ENCODE assay signal across 1 cellular context in the genomic region with DNA sequence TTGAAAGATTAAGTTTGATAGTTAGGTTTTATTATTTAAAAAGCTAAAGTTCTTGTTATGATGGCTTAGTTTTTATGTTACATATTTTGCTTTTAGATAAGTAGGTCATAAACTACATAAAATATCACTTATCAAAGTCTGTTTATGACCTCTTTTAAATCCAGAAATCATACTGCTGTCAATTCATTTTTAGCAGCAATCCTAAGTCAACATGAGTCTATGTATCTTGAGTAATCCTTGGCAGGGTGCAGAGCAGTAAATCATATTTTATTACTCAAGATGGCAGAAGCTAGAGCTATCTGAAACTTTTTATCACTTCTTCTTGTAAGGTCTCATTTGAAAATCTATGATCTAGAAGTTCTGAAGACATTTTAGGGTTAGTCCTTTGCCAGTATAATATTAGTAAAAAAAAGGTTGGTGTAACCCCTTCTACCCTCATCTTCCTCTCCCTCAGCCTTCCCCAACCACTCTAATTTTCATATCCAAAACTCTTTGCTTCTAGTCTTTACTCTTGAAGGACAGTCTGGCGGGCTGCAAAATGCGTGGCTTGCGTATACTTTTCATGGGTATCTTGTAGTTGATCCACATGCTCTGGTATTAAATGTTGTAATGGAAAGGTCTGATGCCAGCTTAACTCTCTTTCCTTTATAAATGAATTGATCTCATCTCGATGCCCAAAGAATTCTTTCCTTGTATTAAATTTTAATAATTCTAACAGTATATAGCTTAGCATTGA.
TF ChIP-seq lines count a peak whose summit lies in the region.

No MANE protein-coding gene starts in this region.

TF ChIP-seq in HEK293, 187 proteins besides CTCF, POLR2A, EP300 and RAD21 (continued from another document and continues in another):
- TF ChIP-seq, protein P1, sequence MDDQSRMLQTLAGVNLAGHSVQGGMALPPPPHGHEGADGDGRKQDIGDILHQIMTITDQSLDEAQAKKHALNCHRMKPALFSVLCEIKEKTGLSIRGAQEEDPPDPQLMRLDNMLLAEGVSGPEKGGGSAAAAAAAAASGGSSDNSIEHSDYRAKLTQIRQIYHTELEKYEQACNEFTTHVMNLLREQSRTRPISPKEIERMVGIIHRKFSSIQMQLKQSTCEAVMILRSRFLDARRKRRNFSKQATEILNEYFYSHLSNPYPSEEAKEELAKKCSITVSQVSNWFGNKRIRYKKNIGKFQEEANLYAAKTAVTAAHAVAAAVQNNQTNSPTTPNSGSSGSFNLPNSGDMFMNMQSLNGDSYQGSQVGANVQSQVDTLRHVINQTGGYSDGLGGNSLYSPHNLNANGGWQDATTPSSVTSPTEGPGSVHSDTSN (CRISPR knock-in tag; IDR thresholded peaks at IDR 0.05): no peak
- TF ChIP-seq SALL2 (tag by site-specific recombination; IDR thresholded peaks at IDR 0.05; ENCODE audit: borderline replicate concordance) (0 out of 2 replicates have a peak, but pooled peaks have one; percentile 60), SP3 (tag by site-specific recombination; IDR thresholded peaks at IDR 0.05) (no peak), YY2 (tag by site-specific recombination; IDR thresholded peaks at IDR 0.05) (no peak), ZNF777 (tag by site-specific recombination; IDR thresholded peaks at IDR 0.05; ENCODE audit: borderline replicate concordance) (no peak), ZNF624 (tag by site-specific recombination; IDR thresholded peaks at IDR 0.05) (no peak), ZNF24 (tag by site-specific recombination; IDR thresholded peaks at IDR 0.05) (no peak), ZNF768 (tag by site-specific recombination; IDR thresholded peaks at IDR 0.05) (no peak), ZSCAN30 (tag by site-specific recombination; IDR thresholded peaks at IDR 0.05) (0 out of 2 replicates have a peak, but pooled peaks have one; percentile 21), ZBTB20 (tag by site-specific recombination; IDR thresholded peaks at IDR 0.05) (no peak), SP7 (tag by site-specific recombination; IDR thresholded peaks at IDR 0.05) (no peak), ZNF610 (tag by site-specific recombination; IDR thresholded peaks at IDR 0.05; ENCODE audit: borderline replicate concordance) (no peak), ZNF248 (tag by site-specific recombination; IDR thresholded peaks at IDR 0.05) (no peak), MYNN (tag by site-specific recombination; IDR thresholded peaks at IDR 0.05; ENCODE audit: borderline replicate concordance) (no peak), KLF1 (tag by site-specific recombination; IDR thresholded peaks at IDR 0.05) (no peak), ZNF16 (tag by site-specific recombination; IDR thresholded peaks at IDR 0.05; ENCODE audit: low read depth) (no peak), ZNF404 (tag by site-specific recombination; IDR thresholded peaks at IDR 0.05) (no peak), ZNF37A (tag by site-specific recombination; IDR thresholded peaks at IDR 0.05) (no peak), ZNF155 (tag by site-specific recombination; IDR thresholded peaks at IDR 0.05) (no peak), ZNF114 (tag by site-specific recombination; IDR thresholded peaks at IDR 0.05) (no peak), ZFP37 (tag by site-specific recombination; IDR thresholded peaks at IDR 0.05) (no peak), ZNF391 (tag by site-specific recombination; IDR thresholded peaks at IDR 0.05; ENCODE audit: borderline replicate concordance, low read depth) (no peak), ZNF132 (tag by site-specific recombination; IDR thresholded peaks at IDR 0.05; ENCODE audit: borderline replicate concordance) (no peak), ZNF19 (tag by site-specific recombination; IDR thresholded peaks at IDR 0.05; ENCODE audit: low read depth) (no peak), ZEB2 (tag by site-specific recombination; IDR thresholded peaks at IDR 0.05) (no peak), ZNF558 (tag by site-specific recombination; IDR thresholded peaks at IDR 0.05) (no peak), ZFP3 (tag by site-specific recombination; IDR thresholded peaks at IDR 0.05; ENCODE audit: low read depth) (no peak), ZNF791 (tag by site-specific recombination; IDR thresholded peaks at IDR 0.05) (no peak), ZNF350 (tag by site-specific recombination; IDR thresholded peaks at IDR 0.05) (no peak), IKZF3 (tag by site-specific recombination; IDR thresholded peaks at IDR 0.05) (peak; percentile 82), ZNF2 (tag by site-specific recombination; IDR thresholded peaks at IDR 0.05) (no peak), GLIS2 (tag by site-specific recombination; IDR thresholded peaks at IDR 0.05) (no peak), ZNF626 (tag by site-specific recombination; IDR thresholded peaks at IDR 0.05) (0 out of 2 replicates have a peak, but pooled peaks have one; percentile 55), YY1 (tag by site-specific recombination; IDR thresholded peaks at IDR 0.05) (0 out of 2 replicates have a peak, but pooled peaks have one; percentile 31), ZNF664 (tag by site-specific recombination; IDR thresholded peaks at IDR 0.05) (no peak), ZNF585B (tag by site-specific recombination; IDR thresholded peaks at IDR 0.05) (no peak), ZNF311 (tag by site-specific recombination; IDR thresholded peaks at IDR 0.05; ENCODE audit: borderline replicate concordance) (no peak), ZBTB48 (tag by site-specific recombination; IDR thresholded peaks at IDR 0.05) (no peak), ZNF660 (tag by site-specific recombination; IDR thresholded peaks at IDR 0.05) (no peak)
- TF ChIP-seq, protein P2, sequence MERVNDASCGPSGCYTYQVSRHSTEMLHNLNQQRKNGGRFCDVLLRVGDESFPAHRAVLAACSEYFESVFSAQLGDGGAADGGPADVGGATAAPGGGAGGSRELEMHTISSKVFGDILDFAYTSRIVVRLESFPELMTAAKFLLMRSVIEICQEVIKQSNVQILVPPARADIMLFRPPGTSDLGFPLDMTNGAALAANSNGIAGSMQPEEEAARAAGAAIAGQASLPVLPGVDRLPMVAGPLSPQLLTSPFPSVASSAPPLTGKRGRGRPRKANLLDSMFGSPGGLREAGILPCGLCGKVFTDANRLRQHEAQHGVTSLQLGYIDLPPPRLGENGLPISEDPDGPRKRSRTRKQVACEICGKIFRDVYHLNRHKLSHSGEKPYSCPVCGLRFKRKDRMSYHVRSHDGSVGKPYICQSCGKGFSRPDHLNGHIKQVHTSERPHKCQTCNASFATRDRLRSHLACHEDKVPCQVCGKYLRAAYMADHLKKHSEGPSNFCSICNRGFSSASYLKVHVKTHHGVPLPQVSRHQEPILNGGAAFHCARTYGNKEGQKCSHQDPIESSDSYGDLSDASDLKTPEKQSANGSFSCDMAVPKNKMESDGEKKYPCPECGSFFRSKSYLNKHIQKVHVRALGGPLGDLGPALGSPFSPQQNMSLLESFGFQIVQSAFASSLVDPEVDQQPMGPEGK (tag by site-specific recombination; IDR thresholded peaks at IDR 0.05): no peak
- TF ChIP-seq, protein P3, sequence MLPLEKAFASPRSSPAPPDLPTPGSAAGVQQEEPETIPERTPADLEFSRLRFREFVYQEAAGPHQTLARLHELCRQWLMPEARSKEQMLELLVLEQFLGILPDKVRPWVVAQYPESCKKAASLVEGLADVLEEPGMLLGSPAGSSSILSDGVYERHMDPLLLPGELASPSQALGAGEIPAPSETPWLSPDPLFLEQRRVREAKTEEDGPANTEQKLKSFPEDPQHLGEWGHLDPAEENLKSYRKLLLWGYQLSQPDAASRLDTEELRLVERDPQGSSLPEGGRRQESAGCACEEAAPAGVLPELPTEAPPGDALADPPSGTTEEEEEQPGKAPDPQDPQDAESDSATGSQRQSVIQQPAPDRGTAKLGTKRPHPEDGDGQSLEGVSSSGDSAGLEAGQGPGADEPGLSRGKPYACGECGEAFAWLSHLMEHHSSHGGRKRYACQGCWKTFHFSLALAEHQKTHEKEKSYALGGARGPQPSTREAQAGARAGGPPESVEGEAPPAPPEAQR (tag by site-specific recombination; IDR thresholded peaks at IDR 0.05): no peak
- TF ChIP-seq, protein P4, sequence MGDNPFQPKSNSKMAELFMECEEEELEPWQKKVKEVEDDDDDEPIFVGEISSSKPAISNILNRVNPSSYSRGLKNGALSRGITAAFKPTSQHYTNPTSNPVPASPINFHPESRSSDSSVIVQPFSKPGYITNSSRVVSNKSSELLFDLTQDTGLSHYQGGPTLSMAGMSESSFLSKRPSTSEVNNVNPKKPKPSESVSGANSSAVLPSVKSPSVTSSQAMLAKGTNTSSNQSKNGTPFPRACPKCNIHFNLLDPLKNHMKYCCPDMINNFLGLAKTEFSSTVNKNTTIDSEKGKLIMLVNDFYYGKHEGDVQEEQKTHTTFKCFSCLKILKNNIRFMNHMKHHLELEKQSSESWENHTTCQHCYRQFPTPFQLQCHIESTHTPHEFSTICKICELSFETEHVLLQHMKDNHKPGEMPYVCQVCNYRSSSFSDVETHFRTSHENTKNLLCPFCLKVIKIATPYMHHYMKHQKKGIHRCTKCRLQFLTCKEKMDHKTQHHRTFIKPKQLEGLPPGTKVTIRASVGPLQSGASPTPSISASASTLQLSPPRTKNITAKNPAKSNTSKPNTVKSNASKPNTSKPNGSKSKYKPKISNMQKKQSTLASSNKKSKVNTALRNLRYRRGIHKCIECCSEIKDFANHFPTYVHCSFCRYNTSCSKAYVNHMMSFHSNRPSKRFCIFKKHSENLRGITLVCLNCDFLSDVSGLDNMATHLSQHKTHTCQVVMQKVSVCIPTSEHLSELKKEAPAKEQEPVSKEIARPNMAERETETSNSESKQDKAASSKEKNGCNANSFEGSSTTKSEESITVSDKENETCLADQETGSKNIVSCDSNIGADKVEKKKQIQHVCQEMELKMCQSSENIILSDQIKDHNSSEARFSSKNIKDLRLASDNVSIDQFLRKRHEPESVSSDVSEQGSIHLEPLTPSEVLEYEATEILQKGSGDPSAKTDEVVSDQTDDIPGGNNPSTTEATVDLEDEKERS (tag by site-specific recombination; IDR thresholded peaks at IDR 0.05): no peak
- TF ChIP-seq, protein P5, sequence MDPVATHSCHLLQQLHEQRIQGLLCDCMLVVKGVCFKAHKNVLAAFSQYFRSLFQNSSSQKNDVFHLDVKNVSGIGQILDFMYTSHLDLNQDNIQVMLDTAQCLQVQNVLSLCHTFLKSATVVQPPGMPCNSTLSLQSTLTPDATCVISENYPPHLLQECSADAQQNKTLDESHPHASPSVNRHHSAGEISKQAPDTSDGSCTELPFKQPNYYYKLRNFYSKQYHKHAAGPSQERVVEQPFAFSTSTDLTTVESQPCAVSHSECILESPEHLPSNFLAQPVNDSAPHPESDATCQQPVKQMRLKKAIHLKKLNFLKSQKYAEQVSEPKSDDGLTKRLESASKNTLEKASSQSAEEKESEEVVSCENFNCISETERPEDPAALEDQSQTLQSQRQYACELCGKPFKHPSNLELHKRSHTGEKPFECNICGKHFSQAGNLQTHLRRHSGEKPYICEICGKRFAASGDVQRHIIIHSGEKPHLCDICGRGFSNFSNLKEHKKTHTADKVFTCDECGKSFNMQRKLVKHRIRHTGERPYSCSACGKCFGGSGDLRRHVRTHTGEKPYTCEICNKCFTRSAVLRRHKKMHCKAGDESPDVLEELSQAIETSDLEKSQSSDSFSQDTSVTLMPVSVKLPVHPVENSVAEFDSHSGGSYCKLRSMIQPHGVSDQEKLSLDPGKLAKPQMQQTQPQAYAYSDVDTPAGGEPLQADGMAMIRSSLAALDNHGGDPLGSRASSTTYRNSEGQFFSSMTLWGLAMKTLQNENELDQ (tag by site-specific recombination; IDR thresholded peaks at IDR 0.05; ENCODE audit: low read depth): no peak
- TF ChIP-seq, protein P6, sequence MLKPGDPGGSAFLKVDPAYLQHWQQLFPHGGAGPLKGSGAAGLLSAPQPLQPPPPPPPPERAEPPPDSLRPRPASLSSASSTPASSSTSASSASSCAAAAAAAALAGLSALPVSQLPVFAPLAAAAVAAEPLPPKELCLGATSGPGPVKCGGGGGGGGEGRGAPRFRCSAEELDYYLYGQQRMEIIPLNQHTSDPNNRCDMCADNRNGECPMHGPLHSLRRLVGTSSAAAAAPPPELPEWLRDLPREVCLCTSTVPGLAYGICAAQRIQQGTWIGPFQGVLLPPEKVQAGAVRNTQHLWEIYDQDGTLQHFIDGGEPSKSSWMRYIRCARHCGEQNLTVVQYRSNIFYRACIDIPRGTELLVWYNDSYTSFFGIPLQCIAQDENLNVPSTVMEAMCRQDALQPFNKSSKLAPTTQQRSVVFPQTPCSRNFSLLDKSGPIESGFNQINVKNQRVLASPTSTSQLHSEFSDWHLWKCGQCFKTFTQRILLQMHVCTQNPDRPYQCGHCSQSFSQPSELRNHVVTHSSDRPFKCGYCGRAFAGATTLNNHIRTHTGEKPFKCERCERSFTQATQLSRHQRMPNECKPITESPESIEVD (tag by site-specific recombination; IDR thresholded peaks at IDR 0.05): peak; percentile 76
- TF ChIP-seq, protein P7, sequence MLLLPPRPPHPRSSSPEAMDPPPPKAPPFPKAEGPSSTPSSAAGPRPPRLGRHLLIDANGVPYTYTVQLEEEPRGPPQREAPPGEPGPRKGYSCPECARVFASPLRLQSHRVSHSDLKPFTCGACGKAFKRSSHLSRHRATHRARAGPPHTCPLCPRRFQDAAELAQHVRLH (tag by site-specific recombination; IDR thresholded peaks at IDR 0.05): peak; percentile 64; the same call in 1 of the 2 replicates
- TF ChIP-seq, protein P8, sequence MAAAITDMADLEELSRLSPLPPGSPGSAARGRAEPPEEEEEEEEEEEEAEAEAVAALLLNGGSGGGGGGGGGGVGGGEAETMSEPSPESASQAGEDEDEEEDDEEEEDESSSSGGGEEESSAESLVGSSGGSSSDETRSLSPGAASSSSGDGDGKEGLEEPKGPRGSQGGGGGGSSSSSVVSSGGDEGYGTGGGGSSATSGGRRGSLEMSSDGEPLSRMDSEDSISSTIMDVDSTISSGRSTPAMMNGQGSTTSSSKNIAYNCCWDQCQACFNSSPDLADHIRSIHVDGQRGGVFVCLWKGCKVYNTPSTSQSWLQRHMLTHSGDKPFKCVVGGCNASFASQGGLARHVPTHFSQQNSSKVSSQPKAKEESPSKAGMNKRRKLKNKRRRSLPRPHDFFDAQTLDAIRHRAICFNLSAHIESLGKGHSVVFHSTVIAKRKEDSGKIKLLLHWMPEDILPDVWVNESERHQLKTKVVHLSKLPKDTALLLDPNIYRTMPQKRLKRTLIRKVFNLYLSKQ (tag by site-specific recombination; IDR thresholded peaks at IDR 0.05; ENCODE audit: borderline replicate concordance): no peak
- TF ChIP-seq, protein P9, sequence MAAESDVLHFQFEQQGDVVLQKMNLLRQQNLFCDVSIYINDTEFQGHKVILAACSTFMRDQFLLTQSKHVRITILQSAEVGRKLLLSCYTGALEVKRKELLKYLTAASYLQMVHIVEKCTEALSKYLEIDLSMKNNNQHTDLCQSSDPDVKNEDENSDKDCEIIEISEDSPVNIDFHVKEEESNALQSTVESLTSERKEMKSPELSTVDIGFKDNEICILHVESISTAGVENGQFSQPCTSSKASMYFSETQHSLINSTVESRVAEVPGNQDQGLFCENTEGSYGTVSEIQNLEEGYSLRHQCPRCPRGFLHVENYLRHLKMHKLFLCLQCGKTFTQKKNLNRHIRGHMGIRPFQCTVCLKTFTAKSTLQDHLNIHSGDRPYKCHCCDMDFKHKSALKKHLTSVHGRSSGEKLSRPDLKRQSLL (tag by site-specific recombination; IDR thresholded peaks at IDR 0.05): peak; percentile 51; the same call in 1 of the 2 replicates
- TF ChIP-seq, protein P10, sequence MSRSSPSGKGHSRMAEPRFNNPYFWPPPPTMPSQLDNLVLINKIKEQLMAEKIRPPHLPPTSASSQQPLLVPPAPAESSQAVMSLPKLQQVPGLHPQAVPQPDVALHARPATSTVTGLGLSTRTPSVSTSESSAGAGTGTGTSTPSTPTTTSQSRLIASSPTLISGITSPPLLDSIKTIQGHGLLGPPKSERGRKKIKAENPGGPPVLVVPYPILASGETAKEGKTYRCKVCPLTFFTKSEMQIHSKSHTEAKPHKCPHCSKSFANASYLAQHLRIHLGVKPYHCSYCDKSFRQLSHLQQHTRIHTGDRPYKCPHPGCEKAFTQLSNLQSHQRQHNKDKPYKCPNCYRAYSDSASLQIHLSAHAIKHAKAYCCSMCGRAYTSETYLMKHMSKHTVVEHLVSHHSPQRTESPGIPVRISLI (tag by site-specific recombination; IDR thresholded peaks at IDR 0.05): no peak
